ENCODE assay signal across 23 cellular contexts in the genomic region with DNA sequence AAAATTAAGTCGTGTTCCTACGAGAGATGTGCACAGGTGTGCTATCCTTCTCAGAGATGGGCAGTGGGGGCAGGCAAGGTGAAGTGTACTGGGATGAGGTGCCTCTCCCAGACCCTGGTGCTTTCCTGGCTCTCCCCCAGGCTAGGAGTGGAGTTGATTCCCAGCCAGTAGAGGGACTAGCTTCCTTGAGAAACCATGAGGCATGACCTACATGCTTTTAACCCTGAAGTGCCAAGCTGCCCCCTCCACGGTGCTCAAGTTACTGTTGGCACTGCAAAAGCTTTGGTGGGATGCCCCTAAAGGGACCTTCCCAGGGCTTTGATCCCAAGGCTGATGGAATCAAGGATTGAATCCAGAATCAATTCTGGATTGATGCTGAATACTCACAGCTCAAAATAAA. TPM values are rescaled to one million over a fixed set of nuclear protein-coding genes. Genes with fewer than 3 reads are reported as not detected.
DNase-seq lines count a peak whose midpoint lies in the region; ATAC-seq, FAIRE-seq and TF ChIP-seq lines count a peak whose summit lies in the region.
"Had no signal": no experiment of that assay in that cellular context is flagged by ENCODE, and none has a peak within 500 bp of the region (broad histone marks: within the 10 kb centered on the region; RNA-seq: fewer than 3 reads in every experiment).

No MANE protein-coding gene starts in this region.

- no peaks in the 10 kb centered on the region; the same call in 2 of the 3 replicates for H3K9me3 Mint-ChIP-seq in GM23338
- H3K9me3 Mint-ChIP-seq in natural killer cell treated with Interleukin-12 subunit alpha and Interleukin-12 subunit beta and Interleukin-15 and Interleukin-18, amount 100 ng/mL, for 72 hours = no peaks in the 10 kb centered on the region
- H3K9me3 Mint-ChIP-seq: CD4-positive, alpha-beta T cell; H9 had no signal

- no peak overlapping the region for H3K4me3 ChIP-seq in GM23338
- H3K4me3 ChIP-seq in dorsolateral prefrontal cortex = no peak overlapping the region
- H3K4me3 ChIP-seq in neural cell (ENCODE audit: low read length) = no peak overlapping the region
- H3K4me3 ChIP-seq: A549; BLaER1 treated with 17β-estradiol and CSF1 and Interleukin-3, amounts not matched to agents 10 nM and 100 nM; MG63 had no signal

- TF ChIP-seq CTCF in GM23338 (conservative IDR thresholded peaks at IDR 0.05; ENCODE audit: low read depth in 2 of 2) = no peak
- no peak for TF ChIP-seq CTCF in dorsolateral prefrontal cortex (IDR thresholded peaks at IDR 0.05 in 54 of 56, conservative IDR thresholded peaks at IDR 0.05 in 2 of 56; ENCODE audit: low read depth in 1 of 56, partially characterized antibody in 56 of 56)
- TF ChIP-seq CTCF in neural cell (IDR thresholded peaks at IDR 0.05; ENCODE audit: poor library complexity, severe bottlenecking) = no peak

- ATAC-seq in GM23338 = no peak
- no peak for ATAC-seq in HG03025 (IDR thresholded peaks at IDR 0.05; ENCODE audit: low FRiP score, unreplicated experiment)
- no peak for ATAC-seq in natural killer cell treated with Interleukin-12 subunit alpha and Interleukin-12 subunit beta and Interleukin-15 and Interleukin-18, amount 100 ng/mL, for 72 hours
- ATAC-seq: A549 had no signal

- H2AFZ ChIP-seq in GM23338 (no peak overlapping the region), neural cell (ENCODE audit: low read depth, low read length) (no peak overlapping the region)

- H3K36me3 ChIP-seq in GM23338 (ENCODE audit: insufficient read depth) (no peaks in the 10 kb centered on the region), neural cell (ENCODE audit: insufficient read depth, low read length) (no peaks in the 10 kb centered on the region)
- H3K36me3 ChIP-seq: MG63 had no signal

- no peak overlapping the region for H3K27ac Mint-ChIP-seq in GM23338
- H3K27ac Mint-ChIP-seq in natural killer cell treated with Interleukin-12 subunit alpha and Interleukin-12 subunit beta and Interleukin-15 and Interleukin-18, amount 100 ng/mL, for 72 hours = no peak overlapping the region
- H3K27ac Mint-ChIP-seq: CD4-positive, alpha-beta T cell; H9 had no signal

- H3K4me2 ChIP-seq in GM23338 (0 out of 2 replicates have a peak overlapping the region, but pooled peaks have one; percentile 46), neural cell (ENCODE audit: low read length) (no peak overlapping the region)
- H3K4me2 ChIP-seq: A549; BLaER1 treated with 17β-estradiol and CSF1 and Interleukin-3, amounts not matched to agents 10 nM and 100 nM; SK-N-SH had no signal

- H3K27ac ChIP-seq in GM23338 (ENCODE audit: low read depth) = no peak overlapping the region
- peak overlapping the region in 38 of 59 donors; percentile 1 to 87 (median 66) for H3K27ac ChIP-seq in dorsolateral prefrontal cortex
- H3K27ac ChIP-seq in neural cell (ENCODE audit: low read length) = peak overlapping the region; percentile 71
- H3K27ac ChIP-seq: A549; BLaER1 treated with 17β-estradiol and CSF1 and Interleukin-3, amounts not matched to agents 10 nM and 100 nM had no signal

- no peak for TF ChIP-seq RAD21 in neural cell (conservative IDR thresholded peaks at IDR 0.05)

- H4K20me1 ChIP-seq in GM23338 (replicated peaks; ENCODE audit: insufficient read depth) (no peaks in the 10 kb centered on the region), neural cell (ENCODE audit: insufficient read depth) (no peaks in the 10 kb centered on the region)

- peak; percentile 81 for DNase-seq in DMS79 (lab: John Stamatoyannopoulos, UW)
- DNase-seq in GM23338 (ENCODE audit: low spot score) = no peak
- no peak for DNase-seq in dorsolateral prefrontal cortex
- DNase-seq in natural killer cell treated with Interleukin-12 subunit alpha and Interleukin-12 subunit beta and Interleukin-15 and Interleukin-18, amount 100 ng/mL, for 72 hours (ENCODE audit: low spot score) = no peak
- no peak for DNase-seq in HTR-8/SVneo (ENCODE audit: insufficient read length, low spot score)
- DNase-seq: AML-193; CD4-positive, alpha-beta T cell; DND-41; H9; KBM-7; MG63; NCI-H2029; NCI-H226; NCI-H510A; NCI-H774; SIG-M5; SK-N-SH; SW 1271 had no signal

- no peaks in the 10 kb centered on the region for H3K9me3 ChIP-seq in neural cell (ENCODE audit: low read length)
- H3K9me3 ChIP-seq: A549; BLaER1 treated with 17β-estradiol and CSF1 and Interleukin-3, amounts not matched to agents 10 nM and 100 nM; MG63; SK-N-SH had no signal

- TF ChIP-seq EP300 in neural cell (conservative IDR thresholded peaks at IDR 0.05; ENCODE audit: poor library complexity, severe bottlenecking) = no peak

- H3K9me2 ChIP-seq in GM23338 (ENCODE audit: insufficient read depth) = no peaks in the 10 kb centered on the region
- H3K9me2 ChIP-seq in neural cell (ENCODE audit: insufficient read depth, low read length) = no peaks in the 10 kb centered on the region
- H3K9me2 ChIP-seq: SK-N-SH had no signal

- H3K4me1 ChIP-seq in GM23338 (ENCODE audit: insufficient read depth) = peaks cover 32% of the 10 kb centered on the region
- H3K4me1 ChIP-seq: A549 had no signal

- intact Hi-C loops in dorsolateral prefrontal cortex (cut with DNase I) = no loop called here

- no peaks in the 10 kb centered on the region for H3K36me3 Mint-ChIP-seq in GM23338 (ENCODE audit: low read depth)
- no peaks in the 10 kb centered on the region for H3K36me3 Mint-ChIP-seq in natural killer cell treated with Interleukin-12 subunit alpha and Interleukin-12 subunit beta and Interleukin-15 and Interleukin-18, amount 100 ng/mL, for 72 hours

- H3K79me2 ChIP-seq in GM23338 (replicated peaks; ENCODE audit: insufficient read depth) (no peaks in the 10 kb centered on the region), neural cell (replicated peaks; ENCODE audit: insufficient read depth, low read length) (no peaks in the 10 kb centered on the region)

- no peak overlapping the region for H3K9ac ChIP-seq in neural cell (ENCODE audit: low read length)
- H3K9ac ChIP-seq: BLaER1 treated with 17β-estradiol and CSF1 and Interleukin-3, amounts not matched to agents 10 nM and 100 nM; SK-N-SH had no signal

- H3K27me3 ChIP-seq in GM23338 (ENCODE audit: insufficient read depth) (no peaks in the 10 kb centered on the region), dorsolateral prefrontal cortex (no peaks in the 10 kb centered on the region), neural cell (ENCODE audit: insufficient read depth, low read depth, low read length) (no peaks in the 10 kb centered on the region)
- H3K27me3 ChIP-seq: BLaER1 treated with 17β-estradiol and CSF1 and Interleukin-3, amounts not matched to agents 10 nM and 100 nM; MG63 had no signal

- no peak overlapping the region for H3K4me3 Mint-ChIP-seq in GM23338
- no peak overlapping the region for H3K4me3 Mint-ChIP-seq in natural killer cell treated with Interleukin-12 subunit alpha and Interleukin-12 subunit beta and Interleukin-15 and Interleukin-18, amount 100 ng/mL, for 72 hours
- H3K4me3 Mint-ChIP-seq: CD4-positive, alpha-beta T cell; H9 had no signal

- no peaks in the 10 kb centered on the region for H3F3A ChIP-seq in GM23338 (replicated peaks; ENCODE audit: low read depth)
- H3F3A ChIP-seq in neural cell (ENCODE audit: insufficient read depth, low read length, poor library complexity, severe bottlenecking) = no peaks in the 10 kb centered on the region

- FAIRE-seq in HTR-8/SVneo (lab: Jason Lieb, UNC) = no peak
- FAIRE-seq: A549, RCC 7860 had no signal

- H3K27me3 Mint-ChIP-seq in GM23338 (ENCODE audit: insufficient read depth, low read depth, poor library complexity) = peaks cover 17% of the 10 kb centered on the region
- no peaks in the 10 kb centered on the region for H3K27me3 Mint-ChIP-seq in natural killer cell treated with Interleukin-12 subunit alpha and Interleukin-12 subunit beta and Interleukin-15 and Interleukin-18, amount 100 ng/mL, for 72 hours
- H3K27me3 Mint-ChIP-seq: CD4-positive, alpha-beta T cell had no signal

- peaks cover 50% of the 10 kb centered on the region for H3K4me1 Mint-ChIP-seq in GM23338
- H3K4me1 Mint-ChIP-seq in natural killer cell treated with Interleukin-12 subunit alpha and Interleukin-12 subunit beta and Interleukin-15 and Interleukin-18, amount 100 ng/mL, for 72 hours (ENCODE audit: low read depth in 2 of 2) = no peaks in the 10 kb centered on the region

TF ChIP-seq in GM23338, 12 proteins besides CTCF, POLR2A, EP300 and RAD21 (continues in another document):
- TF ChIP-seq EZH2phosphoT487 (IDR thresholded peaks at IDR 0.05; ENCODE audit: unreplicated experiment) = no peak
- no peak for TF ChIP-seq ETS1 (IDR thresholded peaks at IDR 0.05)
- no peak for TF ChIP-seq CREB1 (CRISPR knock-in tag; IDR thresholded peaks at IDR 0.05; ENCODE audit: low read depth)
- TF ChIP-seq JUNB (IDR thresholded peaks at IDR 0.05; ENCODE audit: unreplicated experiment) = no peak

TF ChIP-seq in neural cell, 6 proteins besides CTCF, POLR2A, EP300 and RAD21 (continues in another document):
- no peak for TF ChIP-seq MXI1 (conservative IDR thresholded peaks at IDR 0.05; ENCODE audit: poor library complexity, severe bottlenecking)
- no peak for TF ChIP-seq EZH2 (IDR thresholded peaks at IDR 0.05; ENCODE audit: borderline replicate concordance, insufficient read depth, low read length, poor library complexity, severe bottlenecking)

RNA-seq across cellular contexts. Expression of gene SREBF1, which starts 47.0 kb away (rescaled TPM):
- total RNA-seq in GM23338 (2014; rRNA removed; shearing (Covaris generic)) = 77.7 and 85.3 TPM in 2 replicates
- polyA plus RNA-seq in GM23338 (2016; fragmentation: Nextera tagmentation; extraction: Ambion mirVana) (39.6 and 43.7 TPM in 2 replicates), neural cell (22.5 and 25.9 TPM in 2 replicates)
- 100 to 1,000 TPM in 84 of 120 experiments, 10 to 100 TPM in 36; 57.2 to 359 (median 120) TPM for total RNA-seq in dorsolateral prefrontal cortex
- 11.7 and 20.0 TPM in 2 replicates for polyA minus RNA-seq in neural cell
- total RNA-seq in natural killer cell treated with Interleukin-12 subunit alpha and Interleukin-12 subunit beta and Interleukin-15 and Interleukin-18, amount 100 ng/mL, for 72 hours = 10 to 100 TPM; 55.8 to 73.5 TPM
